Comparison of ENCODE assay signal across 13 cellular contexts in genomic region chr11:40130427-40130826, GRCh38.
DNase-seq lines count a peak whose midpoint lies in the region; ATAC-seq and TF ChIP-seq lines count a peak whose summit lies in the region.
"Had no signal": no experiment of that assay in that cellular context is flagged by ENCODE, and none has a peak within 500 bp of the region (broad histone marks: within the 10 kb centered on the region; RNA-seq: fewer than 3 reads in every experiment).

No MANE protein-coding gene starts in this region.

- H3K36me3 Mint-ChIP-seq in chondrocyte (ENCODE audit: low read depth) = no peaks in the 10 kb centered on the region
- no peaks in the 10 kb centered on the region for H3K36me3 Mint-ChIP-seq in osteocyte (ENCODE audit: unreplicated experiment)
- H3K36me3 Mint-ChIP-seq: activated naive CD8-positive, alpha-beta T cell; stimulated activated effector memory CD8-positive, alpha-beta T cell treated with anti-CD3 and anti-CD28 coated beads, Interleukin-12 subunit alpha, Interleukin-12 subunit beta, amount 100 ng/mL, for 72 hours had no signal

- H3K4me1 Mint-ChIP-seq in chondrocyte (ENCODE audit: low read depth) = no peaks in the 10 kb centered on the region
- no peaks in the 10 kb centered on the region for H3K4me1 Mint-ChIP-seq in osteocyte (ENCODE audit: unreplicated experiment)
- H3K4me1 Mint-ChIP-seq: activated CD4-positive, alpha-beta T cell treated with anti-CD3 and anti-CD28 coated beads for 36 hours; stimulated activated effector memory CD8-positive, alpha-beta T cell treated with anti-CD3 and anti-CD28 coated beads, Interleukin-12 subunit alpha, Interleukin-12 subunit beta, amount 100 ng/mL, for 72 hours had no signal

- no peaks in the 10 kb centered on the region for H3K9me3 Mint-ChIP-seq in chondrocyte (ENCODE audit: low read depth)
- no peaks in the 10 kb centered on the region for H3K9me3 Mint-ChIP-seq in osteocyte (ENCODE audit: unreplicated experiment)

- H3K27me3 Mint-ChIP-seq in chondrocyte (ENCODE audit: low read depth) (peaks cover 16% of the 10 kb centered on the region), osteocyte (ENCODE audit: unreplicated experiment) (no peaks in the 10 kb centered on the region)
- H3K27me3 Mint-ChIP-seq: activated CD4-positive, alpha-beta T cell treated with anti-CD3 and anti-CD28 coated beads for 36 hours; activated naive CD8-positive, alpha-beta T cell had no signal

- TF ChIP-seq CTCF in chondrocyte (IDR thresholded peaks at IDR 0.05) (peak; percentile 53), osteocyte (IDR thresholded peaks at IDR 0.05) (no peak)

- DNase-seq in NAMALWA (ENCODE audit: low spot score) (peak; percentile 2), chondrocyte (ENCODE audit: low spot score) (no peak), occipital lobe (lab: John Stamatoyannopoulos, UW) (peak; percentile 9), EL (no peak), DMS 273 (lab: John Stamatoyannopoulos, UW; ENCODE audit: unreplicated experiment) (no peak), osteocyte (ENCODE audit: extremely low spot score, unreplicated experiment) (no peak)
- no peak for DNase-seq in activated CD4-positive, alpha-beta T cell treated with anti-CD3 and anti-CD28 coated beads, Interleukin-2, amount 50 U/mL, for 48 hours
- DNase-seq: activated CD4-positive, alpha-beta T cell treated with anti-CD3 and anti-CD28 coated beads for 36 hours; erythroblast; left lung had no signal

- H3K27ac Mint-ChIP-seq in chondrocyte (ENCODE audit: unreplicated experiment) (no peak overlapping the region), osteocyte (ENCODE audit: unreplicated experiment) (no peak overlapping the region)
- H3K27ac Mint-ChIP-seq: activated CD4-positive, alpha-beta T cell treated with anti-CD3 and anti-CD28 coated beads for 36 hours; activated naive CD8-positive, alpha-beta T cell; stimulated activated effector memory CD8-positive, alpha-beta T cell treated with anti-CD3 and anti-CD28 coated beads, Interleukin-12 subunit alpha, Interleukin-12 subunit beta, amount 100 ng/mL, for 72 hours had no signal

- ATAC-seq in GM18508 (IDR thresholded peaks at IDR 0.05; ENCODE audit: insufficient read depth, unreplicated experiment) = peak; percentile 64
- ATAC-seq: activated CD4-positive, alpha-beta T cell treated with anti-CD3 and anti-CD28 coated beads for 36 hours; left lung; stimulated activated effector memory CD8-positive, alpha-beta T cell treated with anti-CD3 and anti-CD28 coated beads, Interleukin-12 subunit alpha, Interleukin-12 subunit beta, amount 100 ng/mL, for 72 hours had no signal

- H3K4me3 Mint-ChIP-seq in chondrocyte (ENCODE audit: unreplicated experiment) = no peak overlapping the region
- H3K4me3 Mint-ChIP-seq in osteocyte (ENCODE audit: unreplicated experiment) = no peak overlapping the region
- H3K4me3 Mint-ChIP-seq: activated CD4-positive, alpha-beta T cell treated with anti-CD3 and anti-CD28 coated beads for 36 hours; activated naive CD8-positive, alpha-beta T cell; stimulated activated effector memory CD8-positive, alpha-beta T cell treated with anti-CD3 and anti-CD28 coated beads, Interleukin-12 subunit alpha, Interleukin-12 subunit beta, amount 100 ng/mL, for 72 hours had no signal

Comparison
In these comparisons a context has a peak if more than half of its experiments do, and no peak if none do; other contexts are left out.
1. DNase-seq: peak in NAMALWA (single experiment) and occipital lobe (single experiment); none in chondrocyte (single experiment), activated CD4-positive, alpha-beta T cell treated with anti-CD3 and anti-CD28 coated beads, Interleukin-2, amount 50 U/mL, for 48 hours (0 of 2), EL (single experiment), DMS 273 (single experiment) and osteocyte (single experiment).